1 cellular context compared by ENCODE assay signal in the genomic region with DNA sequence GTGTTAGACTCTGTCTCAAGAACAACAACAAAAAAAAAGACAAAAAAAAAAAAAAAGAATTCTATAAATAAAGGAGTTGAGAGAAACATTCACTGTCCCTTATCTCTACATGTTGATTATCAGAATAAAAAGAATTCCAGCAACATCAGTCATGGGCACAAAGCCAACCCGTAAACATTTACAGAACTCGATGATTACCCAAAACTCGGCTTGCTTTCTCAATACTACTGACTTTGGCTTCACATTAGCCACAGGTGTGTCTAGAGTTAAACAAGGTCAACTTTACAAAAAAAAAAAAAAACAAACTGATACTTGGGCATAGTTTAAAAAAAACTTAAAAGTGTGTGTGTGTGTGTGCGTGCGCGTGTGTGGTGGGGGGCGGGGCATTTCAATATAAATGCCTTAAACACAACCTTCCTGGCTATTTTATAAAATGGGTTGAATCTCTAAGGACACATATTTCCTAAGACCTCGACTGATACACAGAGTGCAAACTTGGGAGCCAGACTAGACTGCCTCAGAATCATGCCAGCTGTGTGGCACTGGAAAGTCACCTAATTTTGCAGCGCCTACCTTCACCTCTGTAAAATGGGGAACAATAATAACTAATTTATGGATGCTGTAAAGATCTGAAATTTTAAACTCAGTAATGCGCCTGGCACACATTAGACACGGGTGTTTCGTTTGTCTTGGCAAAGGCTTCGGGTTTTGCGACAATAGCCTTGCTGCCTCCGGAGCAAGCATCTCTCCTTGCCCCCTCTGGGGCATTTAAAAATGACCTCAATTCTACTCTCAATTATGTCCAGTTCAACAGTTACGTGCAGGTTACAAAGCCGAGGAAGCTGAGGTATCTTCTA.
TF ChIP-seq lines count a peak whose summit lies in the region.

No MANE protein-coding gene starts in this region.

TF ChIP-seq in HepG2, 621 proteins besides CTCF, POLR2A, EP300 and RAD21 (continued from another document):
- TF ChIP-seq, protein P1, sequence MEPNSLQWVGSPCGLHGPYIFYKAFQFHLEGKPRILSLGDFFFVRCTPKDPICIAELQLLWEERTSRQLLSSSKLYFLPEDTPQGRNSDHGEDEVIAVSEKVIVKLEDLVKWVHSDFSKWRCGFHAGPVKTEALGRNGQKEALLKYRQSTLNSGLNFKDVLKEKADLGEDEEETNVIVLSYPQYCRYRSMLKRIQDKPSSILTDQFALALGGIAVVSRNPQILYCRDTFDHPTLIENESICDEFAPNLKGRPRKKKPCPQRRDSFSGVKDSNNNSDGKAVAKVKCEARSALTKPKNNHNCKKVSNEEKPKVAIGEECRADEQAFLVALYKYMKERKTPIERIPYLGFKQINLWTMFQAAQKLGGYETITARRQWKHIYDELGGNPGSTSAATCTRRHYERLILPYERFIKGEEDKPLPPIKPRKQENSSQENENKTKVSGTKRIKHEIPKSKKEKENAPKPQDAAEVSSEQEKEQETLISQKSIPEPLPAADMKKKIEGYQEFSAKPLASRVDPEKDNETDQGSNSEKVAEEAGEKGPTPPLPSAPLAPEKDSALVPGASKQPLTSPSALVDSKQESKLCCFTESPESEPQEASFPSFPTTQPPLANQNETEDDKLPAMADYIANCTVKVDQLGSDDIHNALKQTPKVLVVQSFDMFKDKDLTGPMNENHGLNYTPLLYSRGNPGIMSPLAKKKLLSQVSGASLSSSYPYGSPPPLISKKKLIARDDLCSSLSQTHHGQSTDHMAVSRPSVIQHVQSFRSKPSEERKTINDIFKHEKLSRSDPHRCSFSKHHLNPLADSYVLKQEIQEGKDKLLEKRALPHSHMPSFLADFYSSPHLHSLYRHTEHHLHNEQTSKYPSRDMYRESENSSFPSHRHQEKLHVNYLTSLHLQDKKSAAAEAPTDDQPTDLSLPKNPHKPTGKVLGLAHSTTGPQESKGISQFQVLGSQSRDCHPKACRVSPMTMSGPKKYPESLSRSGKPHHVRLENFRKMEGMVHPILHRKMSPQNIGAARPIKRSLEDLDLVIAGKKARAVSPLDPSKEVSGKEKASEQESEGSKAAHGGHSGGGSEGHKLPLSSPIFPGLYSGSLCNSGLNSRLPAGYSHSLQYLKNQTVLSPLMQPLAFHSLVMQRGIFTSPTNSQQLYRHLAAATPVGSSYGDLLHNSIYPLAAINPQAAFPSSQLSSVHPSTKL (CRISPR knock-in tag; IDR thresholded peaks at IDR 0.05), result peak; percentile 59
